Comparison of ENCODE assay signal across 25 cellular contexts in the genomic region with DNA sequence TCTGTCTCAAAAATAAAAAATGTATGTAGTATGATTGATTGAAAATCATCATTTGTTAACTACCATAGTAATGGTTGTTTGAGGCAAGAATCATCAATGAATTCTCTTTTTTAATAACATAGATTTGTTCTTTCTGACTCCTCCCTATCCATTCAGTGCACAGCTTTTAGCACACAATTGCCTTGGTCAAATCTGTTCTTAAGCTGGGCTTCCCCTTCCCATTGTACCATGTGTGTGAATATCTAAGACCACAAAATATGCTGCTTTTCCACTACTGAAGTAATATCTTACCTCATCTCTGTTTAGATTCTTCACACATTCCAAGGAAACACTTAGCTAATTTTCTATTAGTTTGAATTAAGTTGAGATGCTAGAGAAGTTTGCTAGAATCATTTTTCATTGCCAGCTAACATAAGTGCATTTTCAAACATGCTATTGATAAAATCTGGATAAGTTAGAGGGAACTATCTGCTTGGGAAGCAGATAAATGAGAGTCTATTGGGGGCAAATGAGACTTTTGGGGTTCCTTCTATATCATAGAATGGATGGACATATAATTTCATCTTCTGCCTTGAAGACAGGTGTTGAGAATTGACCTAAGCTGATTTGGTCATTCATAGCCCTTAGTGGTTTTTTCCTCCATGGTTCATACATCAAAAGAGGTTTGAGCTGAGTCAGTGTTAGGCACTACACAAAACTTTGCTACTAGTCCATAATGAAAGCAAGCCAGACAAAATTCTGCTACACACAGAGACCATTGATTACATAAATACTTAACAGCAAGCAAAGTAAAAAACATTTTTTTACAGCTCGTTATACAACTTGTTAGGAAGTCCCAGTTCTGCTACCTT.
DNase-seq lines count a peak whose midpoint lies in the region; ATAC-seq and TF ChIP-seq lines count a peak whose summit lies in the region.
"Had no signal": no experiment of that assay in that cellular context is flagged by ENCODE, and none has a peak within 500 bp of the region (broad histone marks: within the 10 kb centered on the region; RNA-seq: fewer than 3 reads in every experiment).

No MANE protein-coding gene starts in this region.

- H3K27ac ChIP-seq in gastrocnemius medialis, result no peak overlapping the region
- H3K27ac ChIP-seq: breast epithelium, colonic mucosa, esophagus squamous epithelium, prostate gland had no signal

- no peaks in the 10 kb centered on the region for H3K36me3 ChIP-seq in gastrocnemius medialis
- H3K36me3 ChIP-seq: BE2C, breast epithelium, colonic mucosa, esophagus squamous epithelium, prostate gland had no signal

- ATAC-seq in activated naive CD8-positive, alpha-beta T cell treated with anti-CD3 and anti-CD28 coated beads, Interleukin-2, amount 50 U/mL, for 24 hours, result peak; percentile 33
- peak; percentile 80 for ATAC-seq in GM19463 (IDR thresholded peaks at IDR 0.05; ENCODE audit: unreplicated experiment)
- peak; percentile 96 for ATAC-seq in HG02852 (IDR thresholded peaks at IDR 0.05; ENCODE audit: unreplicated experiment)
- ATAC-seq in stimulated activated effector memory CD8-positive, alpha-beta T cell treated with anti-CD3 and anti-CD28 coated beads, Interleukin-12 subunit alpha, Interleukin-12 subunit beta, amount 100 ng/mL, for 72 hours, result peak; percentile 49
- ATAC-seq in gastrocnemius medialis, result no peak

- H3K27me3 ChIP-seq in gastrocnemius medialis, result no peaks in the 10 kb centered on the region
- H3K27me3 ChIP-seq: BE2C, breast epithelium, colonic mucosa, esophagus squamous epithelium had no signal

- peaks cover 30% of the 10 kb centered on the region for H3K4me1 Mint-ChIP-seq in activated naive CD8-positive, alpha-beta T cell treated with anti-CD3 and anti-CD28 coated beads, Interleukin-2, amount 50 U/mL, for 24 hours
- peaks cover 6% of the 10 kb centered on the region for H3K4me1 Mint-ChIP-seq in activated naive CD8-positive, alpha-beta T cell treated with anti-CD3 and anti-CD28 coated beads for 36 hours
- no peaks in the 10 kb centered on the region for H3K4me1 Mint-ChIP-seq in stimulated activated effector memory CD8-positive, alpha-beta T cell treated with anti-CD3 and anti-CD28 coated beads, Interleukin-12 subunit alpha, Interleukin-12 subunit beta, amount 100 ng/mL, for 72 hours

- in situ Hi-C loops in gastrocnemius medialis (cut with MboI; ENCODE audit: low sequenced_read_pairs in 4 of 4), result no loop called here

- no peak overlapping the region for H3K4me3 Mint-ChIP-seq in activated naive CD8-positive, alpha-beta T cell treated with anti-CD3 and anti-CD28 coated beads, Interleukin-2, amount 50 U/mL, for 24 hours
- no peak overlapping the region for H3K4me3 Mint-ChIP-seq in activated naive CD8-positive, alpha-beta T cell treated with anti-CD3 and anti-CD28 coated beads for 36 hours
- no peak overlapping the region for H3K4me3 Mint-ChIP-seq in stimulated activated effector memory CD8-positive, alpha-beta T cell treated with anti-CD3 and anti-CD28 coated beads, Interleukin-12 subunit alpha, Interleukin-12 subunit beta, amount 100 ng/mL, for 72 hours
- H3K4me3 Mint-ChIP-seq: endodermal cell; H9; T-helper 1 cell treated with Interleukin-12 subunit alpha and Interleukin-12 subunit beta and Interleukin-4 antibody, amounts not matched to agents 30 μg/mL and 1 μg/mL, for 36 hours had no signal

- H3K4me1 ChIP-seq in gastrocnemius medialis, result peaks cover 4 to 5% of the 10 kb centered on the region in 2 donors
- H3K4me1 ChIP-seq: BE2C, breast epithelium, colonic mucosa, esophagus squamous epithelium, prostate gland had no signal

- DNase-seq in activated naive CD8-positive, alpha-beta T cell treated with anti-CD3 and anti-CD28 coated beads, Interleukin-2, amount 50 U/mL, for 24 hours, result no peak
- DNase-seq in activated naive CD8-positive, alpha-beta T cell treated with anti-CD3 and anti-CD28 coated beads for 36 hours, result no peak
- no peak for DNase-seq in stimulated activated effector memory CD8-positive, alpha-beta T cell treated with anti-CD3 and anti-CD28 coated beads, Interleukin-12 subunit alpha, Interleukin-12 subunit beta, amount 100 ng/mL, for 72 hours (ENCODE audit: low spot score in 2 of 2)
- DNase-seq in gastrocnemius medialis (no peak), NCI-H526 treated with DMSO at 0.1 percent for 48 hours (lab: John Stamatoyannopoulos, UW) (no peak)
- no peak for DNase-seq in activated T-cell treated with anti-CD3 and anti-CD28 coated beads, Interleukin-2, amount 50 U/mL, for 48 hours
- DNase-seq: activated CD4-positive, alpha-beta T cell treated with anti-CD3 and anti-CD28 coated beads, Interleukin-2, amount 50 U/mL, for 1 hour; activated effector memory CD4-positive, alpha-beta T cell treated with anti-CD3 and anti-CD28 coated beads, Interleukin-2, amount 50 U/mL, for 16 hours; amniotic stem cell; BE2C; colonic mucosa; endodermal cell; esophagus squamous epithelium; H9; KBM-7; MM.1S; NCI-H1436 treated with DMSO at 0.1 percent for 48 hours; NCI-H524 treated with DMSO at 0.1 percent for 48 hours; stimulated activated CD8-positive, alpha-beta memory T cell treated with anti-CD3 and anti-CD28 coated beads, Interleukin-4, amount 100 ng/mL, for 48 hours had no signal

- H3K27ac Mint-ChIP-seq in activated naive CD8-positive, alpha-beta T cell treated with anti-CD3 and anti-CD28 coated beads, Interleukin-2, amount 50 U/mL, for 24 hours, result no peak overlapping the region
- no peak overlapping the region for H3K27ac Mint-ChIP-seq in activated naive CD8-positive, alpha-beta T cell treated with anti-CD3 and anti-CD28 coated beads for 36 hours
- H3K27ac Mint-ChIP-seq in stimulated activated effector memory CD8-positive, alpha-beta T cell treated with anti-CD3 and anti-CD28 coated beads, Interleukin-12 subunit alpha, Interleukin-12 subunit beta, amount 100 ng/mL, for 72 hours, result no peak overlapping the region
- H3K27ac Mint-ChIP-seq: endodermal cell; H9; T-helper 1 cell treated with Interleukin-12 subunit alpha and Interleukin-12 subunit beta and Interleukin-4 antibody, amounts not matched to agents 30 μg/mL and 1 μg/mL, for 36 hours had no signal

- H3K27me3 Mint-ChIP-seq in activated naive CD8-positive, alpha-beta T cell treated with anti-CD3 and anti-CD28 coated beads, Interleukin-2, amount 50 U/mL, for 24 hours, result no peaks in the 10 kb centered on the region
- H3K27me3 Mint-ChIP-seq in activated naive CD8-positive, alpha-beta T cell treated with anti-CD3 and anti-CD28 coated beads for 36 hours, result no peaks in the 10 kb centered on the region

- H3K9me3 Mint-ChIP-seq in activated naive CD8-positive, alpha-beta T cell treated with anti-CD3 and anti-CD28 coated beads, Interleukin-2, amount 50 U/mL, for 24 hours, result no peaks in the 10 kb centered on the region
- no peaks in the 10 kb centered on the region for H3K9me3 Mint-ChIP-seq in activated naive CD8-positive, alpha-beta T cell treated with anti-CD3 and anti-CD28 coated beads for 36 hours
- no peaks in the 10 kb centered on the region for H3K9me3 Mint-ChIP-seq in stimulated activated effector memory CD8-positive, alpha-beta T cell treated with anti-CD3 and anti-CD28 coated beads, Interleukin-12 subunit alpha, Interleukin-12 subunit beta, amount 100 ng/mL, for 72 hours
- H3K9me3 Mint-ChIP-seq: endodermal cell; H9; T-helper 1 cell treated with Interleukin-12 subunit alpha and Interleukin-12 subunit beta and Interleukin-4 antibody, amounts not matched to agents 30 μg/mL and 1 μg/mL, for 36 hours had no signal

- no peaks in the 10 kb centered on the region for H3K9me3 ChIP-seq in gastrocnemius medialis
- H3K9me3 ChIP-seq: BE2C, breast epithelium, colonic mucosa, esophagus squamous epithelium, prostate gland had no signal

- H3K4me3 ChIP-seq in gastrocnemius medialis, result no peak overlapping the region
- H3K4me3 ChIP-seq: breast epithelium, colonic mucosa, esophagus squamous epithelium, lung, prostate gland had no signal

- intact Hi-C loops in gastrocnemius medialis (cut with DNase I; ENCODE audit: low total_unique reads), result no loop called here

- peaks cover 3% of the 10 kb centered on the region for H3K36me3 Mint-ChIP-seq in activated naive CD8-positive, alpha-beta T cell treated with anti-CD3 and anti-CD28 coated beads, Interleukin-2, amount 50 U/mL, for 24 hours (ENCODE audit: low read depth)
- peaks cover 1% of the 10 kb centered on the region for H3K36me3 Mint-ChIP-seq in activated naive CD8-positive, alpha-beta T cell treated with anti-CD3 and anti-CD28 coated beads for 36 hours
- H3K36me3 Mint-ChIP-seq in stimulated activated effector memory CD8-positive, alpha-beta T cell treated with anti-CD3 and anti-CD28 coated beads, Interleukin-12 subunit alpha, Interleukin-12 subunit beta, amount 100 ng/mL, for 72 hours, result no peaks in the 10 kb centered on the region

- TF ChIP-seq POLR2A in gastrocnemius medialis (IDR thresholded peaks at IDR 0.05), result no peak

- TF ChIP-seq CTCF in gastrocnemius medialis (IDR thresholded peaks at IDR 0.05 in 4 of 5, conservative IDR thresholded peaks at IDR 0.05 in 1 of 5), result no peak

Comparison
In these comparisons a context has a peak if more than half of its experiments do, and no peak if none do; other contexts are left out.
1. ATAC-seq: peak in activated naive CD8-positive, alpha-beta T cell treated with anti-CD3 and anti-CD28 coated beads, Interleukin-2, amount 50 U/mL, for 24 hours (single experiment), GM19463 (single experiment), HG02852 (single experiment) and stimulated activated effector memory CD8-positive, alpha-beta T cell treated with anti-CD3 and anti-CD28 coated beads, Interleukin-12 subunit alpha, Interleukin-12 subunit beta, amount 100 ng/mL, for 72 hours (single experiment); none in gastrocnemius medialis (0 of 2).